8 cellular contexts compared by ENCODE assay signal in genomic region chrX:35919536-35920309, GRCh38.
DNase-seq lines count a peak whose midpoint lies in the region; ATAC-seq lines count a peak whose summit lies in the region.

Gene CFAP47 (plus strand): TSS chrX:35919734. CDS start chrX:35919800, 66 bp downstream.

- DNase-seq in DMS53 treated with DMSO at 0.1 percent for 48 hours (lab: John Stamatoyannopoulos, UW; ENCODE audit: unreplicated experiment) (peak; percentile 69), NCI-H524 treated with DMSO at 0.1 percent for 48 hours (lab: John Stamatoyannopoulos, UW) (peak; percentile 1), glomerular visceral epithelial cell (ENCODE audit: extremely low spot score) (peak; percentile 15), nucleus accumbens (lab: John Stamatoyannopoulos, UW) (peak in 48 of 56 donors; percentile 0 to 79 (median 16)), OCI-M1 (lab: John Stamatoyannopoulos, UW) (no peak), CD1c-positive myeloid dendritic cell (ENCODE audit: extremely low spot score) (no peak)
- DNase-seq in stimulated activated CD4-positive, alpha-beta T cell treated with anti-CD3 and anti-CD28 coated beads, Interleukin-4, amount 100 ng/mL, for 4 hours, result no peak

- no peak for ATAC-seq in HG03280 (IDR thresholded peaks at IDR 0.05; ENCODE audit: unreplicated experiment)

Comparison
In these comparisons a context has a peak if more than half of its experiments do, and no peak if none do; other contexts are left out.
1. DNase-seq: peak in DMS53 treated with DMSO at 0.1 percent for 48 hours (single experiment), NCI-H524 treated with DMSO at 0.1 percent for 48 hours (single experiment), glomerular visceral epithelial cell (single experiment) and nucleus accumbens (48 of 56); none in stimulated activated CD4-positive, alpha-beta T cell treated with anti-CD3 and anti-CD28 coated beads, Interleukin-4, amount 100 ng/mL, for 4 hours (0 of 2), OCI-M1 (single experiment) and CD1c-positive myeloid dendritic cell (single experiment).